Comparison of ENCODE assay signal across 10 cellular contexts in the genomic region with DNA sequence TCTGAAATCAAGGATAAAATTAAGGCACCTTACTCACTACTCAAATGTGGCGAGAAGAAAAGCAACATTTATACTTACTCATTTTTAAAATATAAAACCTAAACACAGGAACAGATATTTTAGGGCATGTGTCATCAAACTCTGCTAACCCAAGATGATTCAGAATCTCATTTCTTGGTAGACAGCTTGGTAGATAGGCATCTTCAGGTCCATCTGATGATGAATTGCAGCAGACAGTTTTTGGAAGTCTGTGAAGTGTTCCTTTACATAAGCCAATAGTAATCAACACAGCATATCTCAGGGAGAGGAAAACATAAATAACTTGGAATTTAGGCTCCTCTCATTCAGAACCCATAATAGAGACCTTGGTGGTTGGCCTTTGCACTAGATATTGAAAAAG. TPM values are rescaled to one million over a fixed set of nuclear protein-coding genes. Genes with fewer than 3 reads are reported as not detected.
A peak's percentile ranks its signal among the peaks of the same experiment; 100 is the strongest.
DNase-seq lines count a peak whose midpoint lies in the region; ATAC-seq and TF ChIP-seq lines count a peak whose summit lies in the region.
"Had no signal": no experiment of that assay in that cellular context is flagged by ENCODE, and none has a peak within 500 bp of the region (broad histone marks: within the 10 kb centered on the region; RNA-seq: fewer than 3 reads in every experiment).

No MANE protein-coding gene starts in this region.

- POLR2A ChIA-PET in BJ (lab: Charles Lee) = interaction anchor here (0.5 kb wide), 1 partner anchor 922 kb away, joined by 3 read pairs; no protein-coding TSS in a partner anchor

- H3K4me3 Mint-ChIP-seq in chondrocyte (ENCODE audit: unreplicated experiment) (no peak overlapping the region), natural killer cell (peak overlapping the region; percentile 98)

- H3K9me3 Mint-ChIP-seq in chondrocyte (ENCODE audit: low read depth) (no peaks in the 10 kb centered on the region), natural killer cell (no peaks in the 10 kb centered on the region)

- ATAC-seq in natural killer cell = no peak
- no peak for ATAC-seq in GM18909 (IDR thresholded peaks at IDR 0.05; ENCODE audit: poor library complexity, unreplicated experiment)

- no peak for TF ChIP-seq CTCF in BJ (IDR thresholded peaks at IDR 0.05; ENCODE audit: insufficient read depth, low read depth, low read length)
- TF ChIP-seq CTCF in chondrocyte (IDR thresholded peaks at IDR 0.05) = no peak
- no peak for TF ChIP-seq CTCF in natural killer cell (IDR thresholded peaks at IDR 0.05)

- H3K36me3 ChIP-seq in BJ (ENCODE audit: control insufficient read depth, insufficient read depth, low read length) = no peaks in the 10 kb centered on the region

- H3K4me1 Mint-ChIP-seq in chondrocyte (ENCODE audit: low read depth) (peaks cover 70% of the 10 kb centered on the region), natural killer cell (peaks cover 78 to 82% of the 10 kb centered on the region in 2 donors)

- H3K27ac Mint-ChIP-seq in chondrocyte (ENCODE audit: unreplicated experiment) (peak overlapping the region; percentile 99), natural killer cell (peak overlapping the region; percentile 95 to 99)

- peaks cover under 1% of the 10 kb centered on the region; the same call in 1 of the 2 replicates for H3K27me3 ChIP-seq in BJ (ENCODE audit: control insufficient read depth, insufficient read depth, low read length)

- H3K36me3 Mint-ChIP-seq in chondrocyte (ENCODE audit: low read depth) = peaks cover 4% of the 10 kb centered on the region
- H3K36me3 Mint-ChIP-seq in natural killer cell = no peaks in the 10 kb centered on the region

- DNase-seq in BJ (ENCODE audit: low read depth) = peak; percentile 51
- peak; percentile 94 for DNase-seq in M059J (ENCODE audit: low read depth)
- no peak for DNase-seq in chondrocyte (ENCODE audit: low spot score)
- DNase-seq in natural killer cell = no peak
- DNase-seq in retina = no peak
- DNase-seq in epidermal melanocyte (ENCODE audit: insufficient read length, low spot score) = no peak
- no peak for DNase-seq in DMS 273 (lab: John Stamatoyannopoulos, UW; ENCODE audit: unreplicated experiment)
- DNase-seq: activated CD4-positive, alpha-beta T cell treated with anti-CD3 and anti-CD28 coated beads for 4 hours; NCI-H526 treated with DMSO at 0.1 percent for 48 hours had no signal

- CTCF ChIA-PET in BJ (lab: Yijun Ruan, JAX) = interaction anchor here (0.6 to 1.2 kb wide), 2 partner anchors 8 to 228 kb away, joined by 4 to 5 read pairs; no protein-coding TSS in a partner anchor

- no peak overlapping the region for H3K4me3 ChIP-seq in BJ (ENCODE audit: low read depth, low read length)

- no peaks in the 10 kb centered on the region for H3K27me3 Mint-ChIP-seq in chondrocyte (ENCODE audit: low read depth)
- H3K27me3 Mint-ChIP-seq in natural killer cell (ENCODE audit: low read depth in 2 of 2) = no peaks in the 10 kb centered on the region

- intact Hi-C loops in natural killer cell (cut with micrococcal nuclease) = no loop called here

RNA-seq across cellular contexts. Expression of a gene that starts 3.4 kb away (rescaled TPM):
- polyA plus RNA-seq in BJ (2011; rRNA removed) = 2.9 and 3.6 TPM in 2 replicates
- 10.3 and 10.7 TPM in 2 replicates for polyA minus RNA-seq in BJ (2011; rRNA and poly(A)+ RNA removed)
- total RNA-seq in M059J (2014; rRNA removed; shearing (Covaris generic)) = 12.1 and 18.3 TPM in 2 replicates
- total RNA-seq in chondrocyte (71.2 to 75.6 TPM (median 72.3 TPM) in 3 replicates), natural killer cell (100 to 1,000 TPM; 127 to 145 (median 144) TPM)

RNA-seq across cellular contexts. Expression of a gene that starts 54.7 kb away (rescaled TPM):
- polyA plus RNA-seq in BJ (2011; rRNA removed) = 0.16 and 0.18 TPM in 2 replicates
- not detected in 2 replicates for polyA minus RNA-seq in BJ (2011; rRNA and poly(A)+ RNA removed)
- 5.3 and 7.8 TPM in 2 replicates for total RNA-seq in M059J (2014; rRNA removed; shearing (Covaris generic))
- total RNA-seq in chondrocyte = 2.4 to 4.7 TPM (median 2.5 TPM) in 3 replicates
- 100 to 1,000 TPM in 1 of 3 donors, 10 to 100 TPM in 2; 72.7 to 110 (median 88.7) TPM for total RNA-seq in natural killer cell

Comparison
In these comparisons a context has a peak if more than half of its experiments do, and no peak if none do; other contexts are left out.
1. DNase-seq: peak in BJ (single experiment) and M059J (single experiment); none in chondrocyte (single experiment), natural killer cell (single experiment), retina (single experiment), epidermal melanocyte (single experiment) and DMS 273 (single experiment).